ENCODE assay signal across 8 cellular contexts in genomic region chr6:37791156-37791919, GRCh38. TPM values are rescaled to one million over a fixed set of nuclear protein-coding genes. Genes with fewer than 3 reads are reported as not detected.
DNase-seq lines count a peak whose midpoint lies in the region; ATAC-seq, FAIRE-seq and TF ChIP-seq lines count a peak whose summit lies in the region.

No MANE protein-coding gene starts in this region.

- peaks cover 17% of the 10 kb centered on the region for H3K4me1 Mint-ChIP-seq in type B pancreatic cell (ENCODE audit: unreplicated experiment)

- intact Hi-C loops in pancreas (cut with DNase I), result no loop called here

- H3K4me3 Mint-ChIP-seq in type B pancreatic cell, result peak overlapping the region; percentile 67

- peak overlapping the region; percentile 88 for H3K27ac Mint-ChIP-seq in type B pancreatic cell

- H3K27ac ChIP-seq in SK-N-MC (no peak overlapping the region), pancreas (no peak overlapping the region)

- FAIRE-seq in pancreas (lab: Jason Lieb, UNC), result peak; percentile 74

- H3K9me3 ChIP-seq in SK-N-MC (ENCODE audit: low read depth, low read length) (no peaks in the 10 kb centered on the region), pancreas (no peaks in the 10 kb centered on the region)

- 15 to 20% methylated on average over 10 of the region's 10 CpGs for WGBS in pancreas, 2 donors

- H3K4me1 ChIP-seq in pancreas, result peaks cover 0 to 12% (median 0%) of the 10 kb centered on the region in 3 donors

- no peaks in the 10 kb centered on the region for H3K9me3 Mint-ChIP-seq in type B pancreatic cell

- H3K27me3 ChIP-seq in pancreas, result no peaks in the 10 kb centered on the region

- no peaks in the 10 kb centered on the region for H3K27me3 Mint-ChIP-seq in type B pancreatic cell

- no peak overlapping the region for H3K9ac ChIP-seq in SK-N-MC (ENCODE audit: insufficient read length)

- H3K4me3 ChIP-seq in SK-N-MC (0 out of 2 replicates have a peak overlapping the region, but pooled peaks have one; percentile 5), pancreas (no peak overlapping the region)

- H3K36me3 ChIP-seq in SK-N-MC (ENCODE audit: insufficient read depth, low read length) (no peaks in the 10 kb centered on the region), pancreas (no peaks in the 10 kb centered on the region)

- DNase-seq in GM10266 (ENCODE audit: extremely low spot score) (peak; percentile 79), NCI-H1092 treated with DMSO at 0.1 percent for 48 hours (lab: John Stamatoyannopoulos, UW) (peak; percentile 37), SK-N-MC (ENCODE audit: low read depth, low spot score) (peak; percentile 62), germinal center (ENCODE audit: low spot score) (peak; percentile 78), pancreas (peak; percentile 91 to 95 (median 94)), type B pancreatic cell (ENCODE audit: extremely low spot score, unreplicated experiment) (peak; percentile 85)
- peak; percentile 87 for DNase-seq in activated naive CD4-positive, alpha-beta T cell treated with Interleukin-2 at 50 U/mL for 16 hours

- peak; percentile 93 for TF ChIP-seq CTCF in GM10266 (IDR thresholded peaks at IDR 0.05; ENCODE audit: control insufficient read depth, insufficient read depth, low read depth, missing control alignments)
- peak; percentile 90 to 94 (median 94) for TF ChIP-seq CTCF in pancreas (IDR thresholded peaks at IDR 0.05)
- peak; percentile 96 for TF ChIP-seq CTCF in type B pancreatic cell (conservative IDR thresholded peaks at IDR 0.05)

- H3K36me3 Mint-ChIP-seq in type B pancreatic cell, result no peaks in the 10 kb centered on the region

- ATAC-seq in HG02642 (IDR thresholded peaks at IDR 0.05; ENCODE audit: poor library complexity, unreplicated experiment) (peak; percentile 85), pancreas (peak; percentile 99 to 100 (median 99))

RNA-seq across cellular contexts. Expression of gene ZFAND3, which starts 28.2 kb away (rescaled TPM):
- 10 to 100 TPM; 22.9 to 49.8 (median 32.7) TPM for total RNA-seq in pancreas
- 10 to 100 TPM; 13.1 to 16.8 TPM for polyA plus RNA-seq in pancreas
- 66.9 and 69.0 TPM in 2 replicates for total RNA-seq in type B pancreatic cell (ENCODE audit: low replicate concordance)

Comparison
In these comparisons a context has a peak if more than half of its experiments do, and no peak if none do; other contexts are left out.
1. DNase-seq: peak in every context shown above with its lines; median percentile 94 in pancreas; 87 in activated naive CD4-positive, alpha-beta T cell treated with Interleukin-2 at 50 U/mL for 16 hours; 85 in type B pancreatic cell; 79 in GM10266; 78 in germinal center; 62 in SK-N-MC; 37 in NCI-H1092 treated with DMSO at 0.1 percent for 48 hours.